In genomic region chr12:56787498-56787897, GRCh38 we compare ENCODE assay signal across 19 cellular contexts.
"Had no signal": no experiment of that assay in that cellular context is flagged by ENCODE, and none has a peak within 500 bp of the region (broad histone marks: within the 10 kb centered on the region; RNA-seq: fewer than 3 reads in every experiment).

No MANE protein-coding gene starts in this region.

- DNase-seq: KBM-7, MV-4-11, NCI-H1048, NCI-H1105, NCI-H1417, NCI-H146, NCI-H1694 treated with DMSO at 0.1 percent for 48 hours, NCI-H1930, NCI-H2081, NCI-H2107, NCI-H2227 treated with DMSO at 0.1 percent for 48 hours, NCI-H524, NCI-H526 treated with DMSO at 0.1 percent for 48 hours, NCI-H748 treated with DMSO at 0.1 percent for 48 hours, Right ventricle myocardium superior, RPMI8226, SIG-M5 had no signal

- FAIRE-seq: HTR-8/SVneo, RCC 7860 had no signal
